31 cellular contexts compared by ENCODE assay signal in the genomic region with DNA sequence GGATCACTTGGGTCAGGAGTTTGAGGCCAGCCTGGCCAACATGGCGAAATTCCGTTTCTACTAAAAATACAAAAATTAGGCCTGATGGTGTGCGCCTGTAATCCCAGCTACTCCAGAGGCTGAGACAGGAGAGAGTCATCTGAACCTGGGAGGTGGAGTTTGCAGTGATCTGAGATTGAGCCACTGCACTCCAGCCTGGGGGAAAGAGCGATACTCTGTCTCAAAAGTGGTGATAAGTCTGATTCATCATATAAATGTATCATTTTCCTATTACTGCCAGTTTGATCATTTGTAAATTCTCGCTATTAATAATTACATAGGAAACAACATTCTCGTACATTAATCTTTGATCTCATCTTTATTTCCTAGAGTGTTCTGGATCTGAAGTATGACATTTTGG. TPM values are rescaled to one million over a fixed set of nuclear protein-coding genes. Genes with fewer than 3 reads are reported as not detected.
"Had no signal": no experiment of that assay in that cellular context is flagged by ENCODE, and none has a peak within 500 bp of the region (broad histone marks: within the 10 kb centered on the region; RNA-seq: fewer than 3 reads in every experiment).

No MANE protein-coding gene starts in this region.

- H3K27ac Mint-ChIP-seq: activated naive CD8-positive, alpha-beta T cell treated with anti-CD3 and anti-CD28 coated beads, Interleukin-2, amount 10 ng/mL, durations not matched to agents 7 days and 5 days; mesothelial cell of epicardium; naive thymus-derived CD4-positive, alpha-beta T cell; progenitor cell of endocrine pancreas; T-helper 17 cell had no signal

- H3K27ac ChIP-seq: ovary, right lobe of liver, thyroid gland, upper lobe of right lung had no signal

- H3K27me3 Mint-ChIP-seq: activated naive CD8-positive, alpha-beta T cell treated with anti-CD3 and anti-CD28 coated beads, Interleukin-2, amount 10 ng/mL, durations not matched to agents 7 days and 5 days; naive thymus-derived CD4-positive, alpha-beta T cell; progenitor cell of endocrine pancreas; T-helper 17 cell had no signal

- DNase-seq: activated CD4-positive, alpha-beta T cell treated with anti-CD3 and anti-CD28 coated beads for 48 hours; activated CD4-positive, alpha-beta T cell treated with anti-CD3 and anti-CD28 coated beads, Interleukin-2, amount 50 U/mL, for 48 hours; activated CD8-positive, alpha-beta memory T cell treated with anti-CD3 and anti-CD28 coated beads, Interleukin-2, amount 50 U/mL, for 48 hours; activated naive CD4-positive, alpha-beta T cell; activated naive CD8-positive, alpha-beta T cell treated with anti-CD3 and anti-CD28 coated beads, Interleukin-2, amount 10 ng/mL, durations not matched to agents 7 days and 5 days; activated T-cell treated with anti-CD3 and anti-CD28 coated beads, Interleukin-2, amount 50 U/mL, for 48 hours; amniotic stem cell; caudate nucleus; head of caudate nucleus; hippocampal formation; immature natural killer cell; kidney; left colon; mammary epithelial cell; naive thymus-derived CD4-positive, alpha-beta T cell; ovary; right lobe of liver; stimulated activated CD4-positive, alpha-beta T cell treated with anti-CD3 and anti-CD28 coated beads, Interleukin-2, amount 100 ng/mL, for 48 hours; stimulated activated naive CD8-positive, alpha-beta T cell treated with anti-CD3 and anti-CD28 coated beads, Interleukin-15, Interleukin-2, amounts not matched to agents 100 U/mL and 50 U/mL, for 24 hours; substantia nigra; T-helper 17 cell; T1000; thyroid gland; upper lobe of right lung had no signal

- H3K4me1 ChIP-seq: right lobe of liver, thyroid gland had no signal

- ATAC-seq: left colon; naive thymus-derived CD4-positive, alpha-beta T cell; right lobe of liver; stimulated activated naive CD8-positive, alpha-beta T cell treated with anti-CD3 and anti-CD28 coated beads, Interleukin-15, Interleukin-2, amounts not matched to agents 100 U/mL and 50 U/mL, for 24 hours; T-helper 17 cell; upper lobe of right lung had no signal

- H3K9me3 Mint-ChIP-seq: activated naive CD8-positive, alpha-beta T cell treated with anti-CD3 and anti-CD28 coated beads, Interleukin-2, amount 10 ng/mL, durations not matched to agents 7 days and 5 days; immature natural killer cell; naive thymus-derived CD4-positive, alpha-beta T cell had no signal

- H3K9me3 ChIP-seq: ovary, right lobe of liver, thyroid gland, upper lobe of right lung had no signal

- H3K27me3 ChIP-seq: ovary, right lobe of liver, thyroid gland, upper lobe of right lung had no signal

- H3K4me3 Mint-ChIP-seq: activated naive CD8-positive, alpha-beta T cell treated with anti-CD3 and anti-CD28 coated beads, Interleukin-2, amount 10 ng/mL, durations not matched to agents 7 days and 5 days; immature natural killer cell; mesothelial cell of epicardium; T-helper 17 cell had no signal

RNA-seq across cellular contexts. Expression of a gene that starts 57.0 kb away (rescaled TPM):
- total RNA-seq: astrocyte, endothelial cell of umbilical vein, fibroblast of lung, fibroblast of villous mesenchyme, mammary epithelial cell, mesothelial cell of epicardium, progenitor cell of endocrine pancreas, renal cortical epithelial cell had no signal
